Comparison of ENCODE assay signal across 14 cellular contexts in genomic region chr10:45440511-45441062, GRCh38.
"Had no signal": no experiment of that assay in that cellular context is flagged by ENCODE, and none has a peak within 500 bp of the region (broad histone marks: within the 10 kb centered on the region; RNA-seq: fewer than 3 reads in every experiment).

No MANE protein-coding gene starts in this region.

- H3K27ac Mint-ChIP-seq: activated CD4-positive, alpha-beta memory T cell treated with anti-CD3 and anti-CD28 coated beads, Interleukin-2, amount 10 ng/mL, durations not matched to agents 7 days and 5 days; WTC11 had no signal

- H3K4me3 Mint-ChIP-seq: activated CD4-positive, alpha-beta memory T cell treated with anti-CD3 and anti-CD28 coated beads, Interleukin-2, amount 10 ng/mL, durations not matched to agents 7 days and 5 days; activated T-cell treated with anti-CD3 and anti-CD28 coated beads, Interleukin-2, amount 50 U/mL, for 4 hours; naive thymus-derived CD8-positive, alpha-beta T cell; WTC11 had no signal

- H3K36me3 ChIP-seq: esophagus squamous epithelium, left ventricle myocardium inferior, tibial artery had no signal

- H3K36me3 Mint-ChIP-seq: naive thymus-derived CD8-positive, alpha-beta T cell had no signal

- DNase-seq: activated CD4-positive, alpha-beta memory T cell treated with anti-CD3 and anti-CD28 coated beads, Interleukin-2, amount 10 ng/mL, durations not matched to agents 7 days and 5 days; activated CD4-positive, alpha-beta T cell treated with anti-CD3 and anti-CD28 coated beads for 48 hours; activated naive CD4-positive, alpha-beta T cell treated with anti-CD3 and anti-CD28 coated beads, Interleukin-2, amount 50 U/mL, for 16 hours; activated T-cell treated with anti-CD3 and anti-CD28 coated beads, Interleukin-2, amount 50 U/mL, for 4 hours; cerebellar nuclear complex; effector CD8-positive, alpha-beta T cell; esophagus squamous epithelium; heart right ventricle; left ventricle myocardium inferior; naive thymus-derived CD8-positive, alpha-beta T cell; retina; stimulated activated naive CD8-positive, alpha-beta T cell treated with anti-CD3 and anti-CD28 coated beads, Interleukin-15, Interleukin-2, amounts not matched to agents 100 U/mL and 50 U/mL, for 24 hours; tibial artery had no signal

- H3K4me3 ChIP-seq: esophagus squamous epithelium, heart right ventricle, left ventricle myocardium inferior, tibial artery had no signal

- H3K9me3 Mint-ChIP-seq: activated T-cell treated with anti-CD3 and anti-CD28 coated beads, Interleukin-2, amount 50 U/mL, for 4 hours; naive thymus-derived CD8-positive, alpha-beta T cell had no signal

- H3K4me1 ChIP-seq: esophagus squamous epithelium, tibial artery had no signal

- H3K27ac ChIP-seq: esophagus squamous epithelium, heart right ventricle, left ventricle myocardium inferior, tibial artery had no signal

- H3K9me3 ChIP-seq: esophagus squamous epithelium, tibial artery had no signal
